1 cellular context compared by ENCODE assay signal in genomic region chr17:40329981-40330794, GRCh38.
TF ChIP-seq lines count a peak whose summit lies in the region.

No MANE protein-coding gene starts in this region.

TF ChIP-seq in GM12878, 131 proteins besides CTCF, POLR2A, EP300 and RAD21:
- TF ChIP-seq, protein P1, sequence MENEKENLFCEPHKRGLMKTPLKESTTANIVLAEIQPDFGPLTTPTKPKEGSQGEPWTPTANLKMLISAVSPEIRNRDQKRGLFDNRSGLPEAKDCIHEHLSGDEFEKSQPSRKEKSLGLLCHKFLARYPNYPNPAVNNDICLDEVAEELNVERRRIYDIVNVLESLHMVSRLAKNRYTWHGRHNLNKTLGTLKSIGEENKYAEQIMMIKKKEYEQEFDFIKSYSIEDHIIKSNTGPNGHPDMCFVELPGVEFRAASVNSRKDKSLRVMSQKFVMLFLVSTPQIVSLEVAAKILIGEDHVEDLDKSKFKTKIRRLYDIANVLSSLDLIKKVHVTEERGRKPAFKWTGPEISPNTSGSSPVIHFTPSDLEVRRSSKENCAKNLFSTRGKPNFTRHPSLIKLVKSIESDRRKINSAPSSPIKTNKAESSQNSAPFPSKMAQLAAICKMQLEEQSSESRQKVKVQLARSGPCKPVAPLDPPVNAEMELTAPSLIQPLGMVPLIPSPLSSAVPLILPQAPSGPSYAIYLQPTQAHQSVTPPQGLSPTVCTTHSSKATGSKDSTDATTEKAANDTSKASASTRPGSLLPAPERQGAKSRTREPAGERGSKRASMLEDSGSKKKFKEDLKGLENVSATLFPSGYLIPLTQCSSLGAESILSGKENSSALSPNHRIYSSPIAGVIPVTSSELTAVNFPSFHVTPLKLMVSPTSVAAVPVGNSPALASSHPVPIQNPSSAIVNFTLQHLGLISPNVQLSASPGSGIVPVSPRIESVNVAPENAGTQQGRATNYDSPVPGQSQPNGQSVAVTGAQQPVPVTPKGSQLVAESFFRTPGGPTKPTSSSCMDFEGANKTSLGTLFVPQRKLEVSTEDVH (IDR thresholded peaks at IDR 0.05; ENCODE audit: low read depth, partially characterized antibody): no peak
- TF ChIP-seq POLR2AphosphoS5 (IDR thresholded peaks at IDR 0.05; ENCODE audit: low read length) (no peak), IKZF1 (conservative IDR thresholded peaks at IDR 0.05) (peak; percentile 21; the same call in 1 of the 2 replicates)
TF ChIP-seq in GM12878: peak in this region for 1.
